In the genomic region with DNA sequence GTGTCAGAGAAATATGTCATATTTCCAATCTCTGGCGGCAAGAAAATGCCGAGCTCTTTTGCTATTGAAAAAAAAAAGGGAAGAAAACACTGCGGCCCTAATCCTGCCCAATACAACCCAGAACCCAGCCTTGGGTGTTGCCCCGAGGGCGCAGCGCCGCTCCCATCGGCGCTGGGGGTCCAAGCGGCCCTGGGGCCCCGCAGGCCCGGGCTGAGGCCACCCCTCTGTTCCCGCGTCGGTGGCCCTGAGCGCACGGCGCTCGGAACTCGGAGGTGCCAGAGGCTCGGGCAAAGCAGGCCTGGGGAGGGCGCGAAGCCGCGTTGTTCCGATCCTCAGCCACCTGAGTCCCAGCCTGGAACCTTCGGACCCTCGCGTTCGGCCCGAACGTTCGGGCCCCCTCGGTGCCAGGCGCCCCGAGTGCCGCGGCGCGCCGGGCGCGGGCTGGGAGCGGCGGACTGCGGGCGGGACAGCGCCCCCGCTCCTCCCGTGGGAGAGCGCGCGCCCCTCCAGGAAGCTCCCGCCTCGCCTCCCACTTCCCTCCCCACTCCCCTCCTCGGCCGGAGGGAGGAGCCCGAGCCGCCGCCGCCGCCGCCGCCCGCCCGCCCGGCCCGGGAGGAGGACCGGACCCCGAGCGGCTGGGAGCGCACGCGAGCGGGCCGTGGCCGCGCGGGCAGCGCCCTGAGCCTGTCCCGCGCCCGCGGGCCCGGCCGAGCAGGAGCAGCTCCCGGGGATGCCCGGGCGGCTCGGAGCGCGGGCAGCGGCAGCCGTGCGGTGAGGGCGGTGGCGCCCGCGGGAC, we compare ENCODE assay signal across 1 cellular context.
TF ChIP-seq lines count a peak whose summit lies in the region.

A gene (plus strand): TSS at position 594 of the 796 bp plus-strand sequence. CDS start 18,160 bp downstream, outside the sequence.

TF ChIP-seq in HepG2, 621 proteins besides CTCF, POLR2A, EP300 and RAD21 (continued from another document and continues in another):
- no peak for TF ChIP-seq ZNF83 (CRISPR knock-in tag; IDR thresholded peaks at IDR 0.05; ENCODE audit: borderline replicate concordance)
- no peak for TF ChIP-seq CENPT (CRISPR knock-in tag; IDR thresholded peaks at IDR 0.05; ENCODE audit: low read depth)
- peak; percentile 29; the same call in 1 of the 2 replicates for TF ChIP-seq ZNF761 (CRISPR knock-in tag; conservative IDR thresholded peaks at IDR 0.05)
- no peak for TF ChIP-seq ZBTB20 (CRISPR knock-in tag; IDR thresholded peaks at IDR 0.05; ENCODE audit: borderline replicate concordance, low read depth)
- TF ChIP-seq, protein P1, sequence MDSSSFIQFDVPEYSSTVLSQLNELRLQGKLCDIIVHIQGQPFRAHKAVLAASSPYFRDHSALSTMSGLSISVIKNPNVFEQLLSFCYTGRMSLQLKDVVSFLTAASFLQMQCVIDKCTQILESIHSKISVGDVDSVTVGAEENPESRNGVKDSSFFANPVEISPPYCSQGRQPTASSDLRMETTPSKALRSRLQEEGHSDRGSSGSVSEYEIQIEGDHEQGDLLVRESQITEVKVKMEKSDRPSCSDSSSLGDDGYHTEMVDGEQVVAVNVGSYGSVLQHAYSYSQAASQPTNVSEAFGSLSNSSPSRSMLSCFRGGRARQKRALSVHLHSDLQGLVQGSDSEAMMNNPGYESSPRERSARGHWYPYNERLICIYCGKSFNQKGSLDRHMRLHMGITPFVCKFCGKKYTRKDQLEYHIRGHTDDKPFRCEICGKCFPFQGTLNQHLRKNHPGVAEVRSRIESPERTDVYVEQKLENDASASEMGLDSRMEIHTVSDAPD (CRISPR knock-in tag; IDR thresholded peaks at IDR 0.05), result no peak
- no peak for TF ChIP-seq NCOA5 (CRISPR knock-in tag; IDR thresholded peaks at IDR 0.05)
- TF ChIP-seq NFYB (CRISPR knock-in tag; IDR thresholded peaks at IDR 0.05), result no peak
- TF ChIP-seq, protein P2, sequence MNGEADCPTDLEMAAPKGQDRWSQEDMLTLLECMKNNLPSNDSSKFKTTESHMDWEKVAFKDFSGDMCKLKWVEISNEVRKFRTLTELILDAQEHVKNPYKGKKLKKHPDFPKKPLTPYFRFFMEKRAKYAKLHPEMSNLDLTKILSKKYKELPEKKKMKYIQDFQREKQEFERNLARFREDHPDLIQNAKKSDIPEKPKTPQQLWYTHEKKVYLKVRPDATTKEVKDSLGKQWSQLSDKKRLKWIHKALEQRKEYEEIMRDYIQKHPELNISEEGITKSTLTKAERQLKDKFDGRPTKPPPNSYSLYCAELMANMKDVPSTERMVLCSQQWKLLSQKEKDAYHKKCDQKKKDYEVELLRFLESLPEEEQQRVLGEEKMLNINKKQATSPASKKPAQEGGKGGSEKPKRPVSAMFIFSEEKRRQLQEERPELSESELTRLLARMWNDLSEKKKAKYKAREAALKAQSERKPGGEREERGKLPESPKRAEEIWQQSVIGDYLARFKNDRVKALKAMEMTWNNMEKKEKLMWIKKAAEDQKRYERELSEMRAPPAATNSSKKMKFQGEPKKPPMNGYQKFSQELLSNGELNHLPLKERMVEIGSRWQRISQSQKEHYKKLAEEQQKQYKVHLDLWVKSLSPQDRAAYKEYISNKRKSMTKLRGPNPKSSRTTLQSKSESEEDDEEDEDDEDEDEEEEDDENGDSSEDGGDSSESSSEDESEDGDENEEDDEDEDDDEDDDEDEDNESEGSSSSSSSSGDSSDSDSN (CRISPR knock-in tag; IDR thresholded peaks at IDR 0.05), result peak; percentile 47; the same call in 1 of the 2 replicates
- TF ChIP-seq RBM39 (IDR thresholded peaks at IDR 0.05; ENCODE audit: low read depth, low read length, poor library complexity, severe bottlenecking), result peak; percentile 29
- no peak for TF ChIP-seq SMAD9 (CRISPR knock-in tag; IDR thresholded peaks at IDR 0.05)
- no peak; the same call in 1 of the 2 replicates for TF ChIP-seq SP4 (CRISPR knock-in tag; IDR thresholded peaks at IDR 0.05)
- no peak for TF ChIP-seq ZNF577 (CRISPR knock-in tag; IDR thresholded peaks at IDR 0.05; ENCODE audit: borderline replicate concordance, low read depth)
- no peak for TF ChIP-seq ZFAT (CRISPR knock-in tag; conservative IDR thresholded peaks at IDR 0.05)
- no peak for TF ChIP-seq NR2F6 (IDR thresholded peaks at IDR 0.05)
- TF ChIP-seq NR2F6 (CRISPR knock-in tag; IDR thresholded peaks at IDR 0.05), result no peak
- TF ChIP-seq, protein P3, sequence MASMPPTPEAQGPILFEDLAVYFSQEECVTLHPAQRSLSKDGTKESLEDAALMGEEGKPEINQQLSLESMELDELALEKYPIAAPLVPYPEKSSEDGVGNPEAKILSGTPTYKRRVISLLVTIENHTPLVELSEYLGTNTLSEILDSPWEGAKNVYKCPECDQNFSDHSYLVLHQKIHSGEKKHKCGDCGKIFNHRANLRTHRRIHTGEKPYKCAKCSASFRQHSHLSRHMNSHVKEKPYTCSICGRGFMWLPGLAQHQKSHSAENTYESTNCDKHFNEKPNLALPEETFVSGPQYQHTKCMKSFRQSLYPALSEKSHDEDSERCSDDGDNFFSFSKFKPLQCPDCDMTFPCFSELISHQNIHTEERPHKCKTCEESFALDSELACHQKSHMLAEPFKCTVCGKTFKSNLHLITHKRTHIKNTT (CRISPR knock-in tag; IDR thresholded peaks at IDR 0.05), result no peak
- no peak for TF ChIP-seq FLYWCH1 (CRISPR knock-in tag; IDR thresholded peaks at IDR 0.05)
- TF ChIP-seq SRF (IDR thresholded peaks at IDR 0.05; ENCODE audit: low read depth, low read length), result no peak
- TF ChIP-seq, protein P4, sequence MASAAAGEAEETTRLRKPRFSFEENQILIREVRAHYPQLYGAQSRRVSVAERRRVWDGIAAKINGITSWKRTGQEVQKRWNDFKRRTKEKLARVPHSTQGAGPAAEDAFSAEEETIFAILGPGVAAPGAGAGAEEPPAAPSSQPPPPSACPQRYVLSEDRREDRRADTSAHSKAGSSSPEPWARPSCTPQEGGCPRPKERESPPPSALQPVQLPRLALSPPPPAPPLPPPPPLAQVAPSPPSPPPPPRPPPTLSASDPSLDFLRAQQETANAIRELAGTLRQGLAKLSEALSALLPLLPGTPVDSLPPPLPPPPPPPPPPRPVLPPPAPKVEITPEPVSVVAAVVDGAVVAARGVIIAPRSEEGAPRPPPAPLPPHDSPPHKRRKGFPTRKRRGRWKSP (CRISPR knock-in tag; IDR thresholded peaks at IDR 0.05), result no peak; the same call in 1 of the 2 replicates
- TF ChIP-seq, protein P5, sequence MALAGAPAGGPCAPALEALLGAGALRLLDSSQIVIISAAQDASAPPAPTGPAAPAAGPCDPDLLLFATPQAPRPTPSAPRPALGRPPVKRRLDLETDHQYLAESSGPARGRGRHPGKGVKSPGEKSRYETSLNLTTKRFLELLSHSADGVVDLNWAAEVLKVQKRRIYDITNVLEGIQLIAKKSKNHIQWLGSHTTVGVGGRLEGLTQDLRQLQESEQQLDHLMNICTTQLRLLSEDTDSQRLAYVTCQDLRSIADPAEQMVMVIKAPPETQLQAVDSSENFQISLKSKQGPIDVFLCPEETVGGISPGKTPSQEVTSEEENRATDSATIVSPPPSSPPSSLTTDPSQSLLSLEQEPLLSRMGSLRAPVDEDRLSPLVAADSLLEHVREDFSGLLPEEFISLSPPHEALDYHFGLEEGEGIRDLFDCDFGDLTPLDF (CRISPR knock-in tag; IDR thresholded peaks at IDR 0.05), result no peak
- TF ChIP-seq NR2F2 (IDR thresholded peaks at IDR 0.05; ENCODE audit: borderline replicate concordance, low read depth), result no peak
- TF ChIP-seq, protein P6, sequence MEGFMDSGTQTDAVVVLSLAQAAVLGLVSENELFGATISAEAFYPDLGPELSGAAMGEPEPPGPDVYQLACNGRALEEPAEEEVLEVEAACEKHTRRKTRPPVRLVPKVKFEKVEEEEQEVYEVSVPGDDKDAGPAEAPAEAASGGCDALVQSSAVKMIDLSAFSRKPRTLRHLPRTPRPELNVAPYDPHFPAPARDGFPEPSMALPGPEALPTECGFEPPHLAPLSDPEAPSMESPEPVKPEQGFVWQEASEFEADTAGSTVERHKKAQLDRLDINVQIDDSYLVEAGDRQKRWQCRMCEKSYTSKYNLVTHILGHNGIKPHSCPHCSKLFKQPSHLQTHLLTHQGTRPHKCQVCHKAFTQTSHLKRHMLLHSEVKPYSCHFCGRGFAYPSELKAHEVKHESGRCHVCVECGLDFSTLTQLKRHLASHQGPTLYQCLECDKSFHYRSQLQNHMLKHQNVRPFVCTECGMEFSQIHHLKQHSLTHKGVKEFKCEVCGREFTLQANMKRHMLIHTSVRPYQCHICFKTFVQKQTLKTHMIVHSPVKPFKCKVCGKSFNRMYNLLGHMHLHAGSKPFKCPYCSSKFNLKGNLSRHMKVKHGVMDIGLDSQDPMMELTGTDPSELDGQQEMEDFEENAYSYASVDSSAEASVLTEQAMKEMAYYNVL (CRISPR knock-in tag; IDR thresholded peaks at IDR 0.05; ENCODE audit: borderline replicate concordance), result no peak
- no peak for TF ChIP-seq CHD4 (IDR thresholded peaks at IDR 0.05; ENCODE audit: borderline replicate concordance, low read length)
- no peak for TF ChIP-seq PHF21A (CRISPR knock-in tag; IDR thresholded peaks at IDR 0.05)
- TF ChIP-seq, protein P7, sequence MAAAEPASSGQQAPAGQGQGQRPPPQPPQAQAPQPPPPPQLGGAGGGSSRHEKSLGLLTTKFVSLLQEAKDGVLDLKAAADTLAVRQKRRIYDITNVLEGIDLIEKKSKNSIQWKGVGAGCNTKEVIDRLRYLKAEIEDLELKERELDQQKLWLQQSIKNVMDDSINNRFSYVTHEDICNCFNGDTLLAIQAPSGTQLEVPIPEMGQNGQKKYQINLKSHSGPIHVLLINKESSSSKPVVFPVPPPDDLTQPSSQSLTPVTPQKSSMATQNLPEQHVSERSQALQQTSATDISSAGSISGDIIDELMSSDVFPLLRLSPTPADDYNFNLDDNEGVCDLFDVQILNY (CRISPR knock-in tag; conservative IDR thresholded peaks at IDR 0.05), result no peak
- no peak for TF ChIP-seq BRCA1 (CRISPR knock-in tag; IDR thresholded peaks at IDR 0.05)
- TF ChIP-seq ZNF496 (CRISPR knock-in tag; IDR thresholded peaks at IDR 0.05; ENCODE audit: insufficient replicate concordance), result no peak
- no peak for TF ChIP-seq HDAC2 (CRISPR knock-in tag; IDR thresholded peaks at IDR 0.05)
- TF ChIP-seq ZNF879 (CRISPR knock-in tag; IDR thresholded peaks at IDR 0.05), result no peak
- TF ChIP-seq, protein P8, sequence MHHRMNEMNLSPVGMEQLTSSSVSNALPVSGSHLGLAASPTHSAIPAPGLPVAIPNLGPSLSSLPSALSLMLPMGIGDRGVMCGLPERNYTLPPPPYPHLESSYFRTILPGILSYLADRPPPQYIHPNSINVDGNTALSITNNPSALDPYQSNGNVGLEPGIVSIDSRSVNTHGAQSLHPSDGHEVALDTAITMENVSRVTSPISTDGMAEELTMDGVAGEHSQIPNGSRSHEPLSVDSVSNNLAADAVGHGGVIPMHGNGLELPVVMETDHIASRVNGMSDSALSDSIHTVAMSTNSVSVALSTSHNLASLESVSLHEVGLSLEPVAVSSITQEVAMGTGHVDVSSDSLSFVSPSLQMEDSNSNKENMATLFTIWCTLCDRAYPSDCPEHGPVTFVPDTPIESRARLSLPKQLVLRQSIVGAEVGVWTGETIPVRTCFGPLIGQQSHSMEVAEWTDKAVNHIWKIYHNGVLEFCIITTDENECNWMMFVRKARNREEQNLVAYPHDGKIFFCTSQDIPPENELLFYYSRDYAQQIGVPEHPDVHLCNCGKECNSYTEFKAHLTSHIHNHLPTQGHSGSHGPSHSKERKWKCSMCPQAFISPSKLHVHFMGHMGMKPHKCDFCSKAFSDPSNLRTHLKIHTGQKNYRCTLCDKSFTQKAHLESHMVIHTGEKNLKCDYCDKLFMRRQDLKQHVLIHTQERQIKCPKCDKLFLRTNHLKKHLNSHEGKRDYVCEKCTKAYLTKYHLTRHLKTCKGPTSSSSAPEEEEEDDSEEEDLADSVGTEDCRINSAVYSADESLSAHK (CRISPR knock-in tag; IDR thresholded peaks at IDR 0.05; ENCODE audit: borderline replicate concordance), result no peak
- TF ChIP-seq ZNF615 (CRISPR knock-in tag; IDR thresholded peaks at IDR 0.05; ENCODE audit: borderline replicate concordance), result no peak
- TF ChIP-seq, protein P9, sequence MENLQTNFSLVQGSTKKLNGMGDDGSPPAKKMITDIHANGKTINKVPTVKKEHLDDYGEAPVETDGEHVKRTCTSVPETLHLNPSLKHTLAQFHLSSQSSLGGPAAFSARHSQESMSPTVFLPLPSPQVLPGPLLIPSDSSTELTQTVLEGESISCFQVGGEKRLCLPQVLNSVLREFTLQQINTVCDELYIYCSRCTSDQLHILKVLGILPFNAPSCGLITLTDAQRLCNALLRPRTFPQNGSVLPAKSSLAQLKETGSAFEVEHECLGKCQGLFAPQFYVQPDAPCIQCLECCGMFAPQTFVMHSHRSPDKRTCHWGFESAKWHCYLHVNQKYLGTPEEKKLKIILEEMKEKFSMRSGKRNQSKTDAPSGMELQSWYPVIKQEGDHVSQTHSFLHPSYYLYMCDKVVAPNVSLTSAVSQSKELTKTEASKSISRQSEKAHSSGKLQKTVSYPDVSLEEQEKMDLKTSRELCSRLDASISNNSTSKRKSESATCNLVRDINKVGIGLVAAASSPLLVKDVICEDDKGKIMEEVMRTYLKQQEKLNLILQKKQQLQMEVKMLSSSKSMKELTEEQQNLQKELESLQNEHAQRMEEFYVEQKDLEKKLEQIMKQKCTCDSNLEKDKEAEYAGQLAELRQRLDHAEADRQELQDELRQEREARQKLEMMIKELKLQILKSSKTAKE (CRISPR knock-in tag; IDR thresholded peaks at IDR 0.05; ENCODE audit: borderline replicate concordance), result no peak
- TF ChIP-seq NR3C1 (CRISPR knock-in tag; IDR thresholded peaks at IDR 0.05), result no peak
- no peak for TF ChIP-seq FOXC1 (CRISPR knock-in tag; IDR thresholded peaks at IDR 0.05; ENCODE audit: borderline replicate concordance)
- no peak for TF ChIP-seq GZF1 (CRISPR knock-in tag; IDR thresholded peaks at IDR 0.05)
- no peak for TF ChIP-seq ZNF224 (CRISPR knock-in tag; IDR thresholded peaks at IDR 0.05)
- TF ChIP-seq ZNF343 (CRISPR knock-in tag; IDR thresholded peaks at IDR 0.05), result 0 out of 2 replicates have a peak, but pooled peaks have one; percentile 13
- no peak for TF ChIP-seq HHEX (CRISPR knock-in tag; IDR thresholded peaks at IDR 0.05)
- no peak for TF ChIP-seq MXI1 (IDR thresholded peaks at IDR 0.05; ENCODE audit: borderline replicate concordance, low read depth, low read length)
- TF ChIP-seq PHB2 (IDR thresholded peaks at IDR 0.05; ENCODE audit: partially characterized antibody), result no peak
- TF ChIP-seq, protein P10, sequence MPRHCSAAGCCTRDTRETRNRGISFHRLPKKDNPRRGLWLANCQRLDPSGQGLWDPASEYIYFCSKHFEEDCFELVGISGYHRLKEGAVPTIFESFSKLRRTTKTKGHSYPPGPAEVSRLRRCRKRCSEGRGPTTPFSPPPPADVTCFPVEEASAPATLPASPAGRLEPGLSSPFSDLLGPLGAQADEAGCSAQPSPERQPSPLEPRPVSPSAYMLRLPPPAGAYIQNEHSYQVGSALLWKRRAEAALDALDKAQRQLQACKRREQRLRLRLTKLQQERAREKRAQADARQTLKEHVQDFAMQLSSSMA (CRISPR knock-in tag; IDR thresholded peaks at IDR 0.05), result 0 out of 2 replicates have a peak, but pooled peaks have one; percentile 45
- no peak for TF ChIP-seq KLF13 (CRISPR knock-in tag; IDR thresholded peaks at IDR 0.05)
- 0 out of 2 replicates have a peak, but pooled peaks have one; percentile 7 for TF ChIP-seq CAMTA2 (CRISPR knock-in tag; IDR thresholded peaks at IDR 0.05; ENCODE audit: borderline replicate concordance)
